ENCODE assay signal across 10 cellular contexts in the genomic region with DNA sequence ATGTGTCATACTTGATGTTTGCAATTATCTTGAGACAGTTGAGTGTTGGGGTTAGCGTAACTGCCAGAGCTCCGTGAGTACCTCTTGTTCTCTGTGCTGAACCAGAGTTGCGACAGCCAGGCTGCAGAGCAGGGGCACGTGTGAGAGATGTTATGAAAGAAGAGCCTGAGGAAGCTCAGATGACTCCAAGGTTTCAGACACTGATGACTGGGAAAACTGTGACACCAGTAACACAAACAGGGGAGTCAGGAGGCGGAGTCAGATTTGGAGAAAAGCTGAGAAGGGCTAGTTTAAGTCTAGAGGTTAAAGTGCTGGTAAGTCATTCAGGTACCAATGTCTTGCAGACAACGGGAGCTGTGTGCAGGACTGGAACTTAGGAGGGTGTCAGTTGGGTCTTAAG. TPM values are rescaled to one million over a fixed set of nuclear protein-coding genes. Genes with fewer than 3 reads are reported as not detected.
DNase-seq lines count a peak whose midpoint lies in the region; ATAC-seq and TF ChIP-seq lines count a peak whose summit lies in the region.
"Had no signal": no experiment of that assay in that cellular context is flagged by ENCODE, and none has a peak within 500 bp of the region (broad histone marks: within the 10 kb centered on the region; RNA-seq: fewer than 3 reads in every experiment).

No MANE protein-coding gene starts in this region.

- TF ChIP-seq CTCF in cardiac fibroblast (IDR thresholded peaks at IDR 0.05; ENCODE audit: low read depth, low read length), result no peak
- TF ChIP-seq CTCF in right lobe of liver (IDR thresholded peaks at IDR 0.05), result no peak
- TF ChIP-seq CTCF in thyroid gland (IDR thresholded peaks at IDR 0.05), result no peak
- no peak for TF ChIP-seq CTCF in WERI-Rb-1 (IDR thresholded peaks at IDR 0.05; ENCODE audit: low read depth, low read length)
- TF ChIP-seq CTCF in endothelial cell (IDR thresholded peaks at IDR 0.05; ENCODE audit: unreplicated experiment), result no peak

- no peaks in the 10 kb centered on the region for H3K9me3 Mint-ChIP-seq in T-helper 1 cell treated with Interleukin-12 subunit alpha and Interleukin-12 subunit beta and Interleukin-4 antibody, amounts not matched to agents 30 μg/mL and 1 μg/mL, for 36 hours
- no peaks in the 10 kb centered on the region for H3K9me3 Mint-ChIP-seq in endothelial cell (ENCODE audit: unreplicated experiment)

- intact Hi-C loops in right lobe of liver (cut with DNase I) (no loop called here), thyroid gland (cut with DNase I) (no loop called here)

- H3K27me3 ChIP-seq in right lobe of liver (no peaks in the 10 kb centered on the region), thyroid gland (no peaks in the 10 kb centered on the region), WERI-Rb-1 (ENCODE audit: insufficient read depth, low read depth, severe bottlenecking) (no peaks in the 10 kb centered on the region)

- no peaks in the 10 kb centered on the region for H3K4me1 ChIP-seq in right lobe of liver
- no peaks in the 10 kb centered on the region for H3K4me1 ChIP-seq in thyroid gland

- peaks cover 30% of the 10 kb centered on the region for H3K4me1 Mint-ChIP-seq in T-helper 1 cell treated with Interleukin-12 subunit alpha and Interleukin-12 subunit beta and Interleukin-4 antibody, amounts not matched to agents 30 μg/mL and 1 μg/mL, for 36 hours (ENCODE audit: low read depth)
- H3K4me1 Mint-ChIP-seq in endothelial cell (ENCODE audit: unreplicated experiment), result peaks cover 21% of the 10 kb centered on the region

- DNase-seq in T-helper 1 cell (no peak), cardiac fibroblast (ENCODE audit: low read depth in 2 of 2) (peak; percentile 64 to 88), right lobe of liver (peak; percentile 39 to 67 (median 55)), thyroid gland (peak; percentile 15 to 20), WERI-Rb-1 (no peak), endothelial cell (ENCODE audit: low spot score) (no peak)
- DNase-seq: activated effector memory CD4-positive, alpha-beta T cell treated with Interleukin-2 at 50 U/mL for 16 hours; NCI-H345 had no signal

- no peaks in the 10 kb centered on the region for H3K27me3 Mint-ChIP-seq in T-helper 1 cell treated with Interleukin-12 subunit alpha and Interleukin-12 subunit beta and Interleukin-4 antibody, amounts not matched to agents 30 μg/mL and 1 μg/mL, for 36 hours (ENCODE audit: low read depth)
- no peaks in the 10 kb centered on the region for H3K27me3 Mint-ChIP-seq in endothelial cell (ENCODE audit: unreplicated experiment)

- H3K9me3 ChIP-seq in right lobe of liver (no peaks in the 10 kb centered on the region), thyroid gland (no peaks in the 10 kb centered on the region), WERI-Rb-1 (ENCODE audit: severe bottlenecking) (no peaks in the 10 kb centered on the region)

- H3K27ac ChIP-seq in right lobe of liver (no peak overlapping the region), thyroid gland (no peak overlapping the region), WERI-Rb-1 (no peak overlapping the region)

- H3K27ac Mint-ChIP-seq in T-helper 1 cell treated with Interleukin-12 subunit alpha and Interleukin-12 subunit beta and Interleukin-4 antibody, amounts not matched to agents 30 μg/mL and 1 μg/mL, for 36 hours, result peak overlapping the region; percentile 43
- no peak overlapping the region for H3K27ac Mint-ChIP-seq in endothelial cell (ENCODE audit: unreplicated experiment)

- no peak overlapping the region for H3K4me3 Mint-ChIP-seq in T-helper 1 cell treated with Interleukin-12 subunit alpha and Interleukin-12 subunit beta and Interleukin-4 antibody, amounts not matched to agents 30 μg/mL and 1 μg/mL, for 36 hours
- no peak overlapping the region for H3K4me3 Mint-ChIP-seq in endothelial cell (ENCODE audit: unreplicated experiment)

- ATAC-seq in right lobe of liver (peak; percentile 52 to 80 (median 72)), HG02610 (IDR thresholded peaks at IDR 0.05; ENCODE audit: unreplicated experiment) (no peak)

- 61% methylated on average over 6 of the region's 6 CpGs for WGBS in right lobe of liver (ENCODE audit: insufficient coverage, low coverage, low lambda C conversion rate, missing lambda C conversion rate)
- 84 to 85% methylated on average over 6 of the region's 6 CpGs for WGBS in thyroid gland, 2 donors

- H3K36me3 Mint-ChIP-seq in T-helper 1 cell treated with Interleukin-12 subunit alpha and Interleukin-12 subunit beta and Interleukin-4 antibody, amounts not matched to agents 30 μg/mL and 1 μg/mL, for 36 hours (ENCODE audit: low read depth), result peaks cover 50% of the 10 kb centered on the region
- peaks cover 7% of the 10 kb centered on the region for H3K36me3 Mint-ChIP-seq in endothelial cell (ENCODE audit: low read depth, unreplicated experiment)

- TF ChIP-seq POLR2A in right lobe of liver (IDR thresholded peaks at IDR 0.05) (no peak), thyroid gland (IDR thresholded peaks at IDR 0.05) (no peak)

- H3K4me3 ChIP-seq in cardiac fibroblast (replicated peaks in 1 of 2; ENCODE audit: low read depth in 2 of 2, low read length in 2 of 2), result no peak overlapping the region
- no peak overlapping the region for H3K4me3 ChIP-seq in right lobe of liver
- no peak overlapping the region for H3K4me3 ChIP-seq in thyroid gland (replicated peaks in 1 of 3)
- H3K4me3 ChIP-seq in WERI-Rb-1 (ENCODE audit: low read depth, low read length), result no peak overlapping the region

- H3K36me3 ChIP-seq in right lobe of liver (no peaks in the 10 kb centered on the region), thyroid gland (no peaks in the 10 kb centered on the region), WERI-Rb-1 (peaks cover 57% of the 10 kb centered on the region)

RNA-seq across cellular contexts. Expression of gene BLM, which starts 45.0 kb away (rescaled TPM):
- total RNA-seq in right lobe of liver (1 to 10 TPM in 2 of 6 experiments, under 1 TPM in 4; 0.20 to 2.3 (median 0.45) TPM), thyroid gland (1 to 10 TPM in 3 of 4 donors, under 1 TPM in 1; 0.67 to 1.3 (median 1.2) TPM), endothelial cell (ENCODE audit: unreplicated experiment) (11.5 TPM)

Comparison
In these comparisons a context has a peak if more than half of its experiments do, and no peak if none do; other contexts are left out.
1. DNase-seq: peak in cardiac fibroblast (2 of 2), right lobe of liver (3 of 3) and thyroid gland (2 of 2); none in T-helper 1 cell (0 of 5), WERI-Rb-1 (single experiment) and endothelial cell (single experiment).